Comparison of ENCODE assay signal across 12 cellular contexts in the genomic region with DNA sequence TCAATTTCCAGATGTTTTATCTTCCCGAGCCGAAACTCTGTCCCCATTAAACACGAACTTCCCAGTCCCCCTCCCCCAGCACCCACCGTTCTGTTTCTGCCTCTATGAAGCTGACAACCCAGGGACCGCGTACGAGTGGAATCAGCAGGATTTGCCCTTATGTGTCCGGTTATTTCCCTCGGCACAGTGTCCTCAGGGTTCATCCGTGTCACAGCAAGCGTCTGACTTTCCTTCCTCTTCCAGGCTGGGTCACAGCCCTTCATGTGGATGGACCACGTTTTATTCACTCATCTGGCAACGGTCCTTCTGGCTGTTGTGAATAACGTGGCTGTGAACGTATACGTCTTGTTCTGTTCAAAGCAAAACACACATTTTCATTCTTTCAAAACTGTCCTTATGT. TPM values are rescaled to one million over a fixed set of nuclear protein-coding genes. Genes with fewer than 3 reads are reported as not detected.
DNase-seq lines count a peak whose midpoint lies in the region; ATAC-seq and TF ChIP-seq lines count a peak whose summit lies in the region.
"Had no signal": no experiment of that assay in that cellular context is flagged by ENCODE, and none has a peak within 500 bp of the region (broad histone marks: within the 10 kb centered on the region; RNA-seq: fewer than 3 reads in every experiment).

No MANE protein-coding gene starts in this region.

- H3K9ac ChIP-seq in skeletal muscle satellite cell (ENCODE audit: low read depth, low read length): peak overlapping the region; percentile 85

- H3K4me1 ChIP-seq in adrenal gland (replicated peaks in 1 of 2): peaks cover 0 to 17% of the 10 kb centered on the region in 2 donors
- peaks cover 0 to 30% of the 10 kb centered on the region in 2 donors for H3K4me1 ChIP-seq in right atrium auricular region
- H3K4me1 ChIP-seq in skeletal muscle satellite cell (ENCODE audit: control insufficient read depth, insufficient read depth, low read length): peaks cover 40% of the 10 kb centered on the region

- no peak for TF ChIP-seq POLR2A in adrenal gland (IDR thresholded peaks at IDR 0.05)

- TF ChIP-seq CTCF in adrenal gland (IDR thresholded peaks at IDR 0.05) (no peak), right atrium auricular region (IDR thresholded peaks at IDR 0.05) (no peak)

- no peak overlapping the region for H3K4me3 ChIP-seq in adrenal gland
- no peak overlapping the region for H3K4me3 ChIP-seq in right atrium auricular region
- peak overlapping the region; percentile 67 for H3K4me3 ChIP-seq in skeletal muscle satellite cell (ENCODE audit: low read length)

- H3K36me3 ChIP-seq in adrenal gland (replicated peaks in 1 of 2): no peaks in the 10 kb centered on the region
- no peaks in the 10 kb centered on the region for H3K36me3 ChIP-seq in right atrium auricular region
- no peaks in the 10 kb centered on the region for H3K36me3 ChIP-seq in skeletal muscle satellite cell (ENCODE audit: insufficient read depth, low read length)
- H3K36me3 ChIP-seq: spleen had no signal

- H3K27me3 ChIP-seq in adrenal gland: no peaks in the 10 kb centered on the region
- H3K27me3 ChIP-seq in right atrium auricular region: no peaks in the 10 kb centered on the region
- no peaks in the 10 kb centered on the region for H3K27me3 ChIP-seq in skeletal muscle satellite cell (ENCODE audit: control insufficient read depth, insufficient read depth, low read length)

- ATAC-seq in GM18517 (IDR thresholded peaks at IDR 0.05; ENCODE audit: unreplicated experiment): no peak
- no peak for ATAC-seq in HG02798 (IDR thresholded peaks at IDR 0.05; ENCODE audit: poor library complexity, unreplicated experiment)

- 45 to 59% (median 49%) methylated on average over 16 of the region's 16 CpGs for WGBS in adrenal gland, 4 donors

- H3K4me2 ChIP-seq in skeletal muscle satellite cell (ENCODE audit: low read length): peak overlapping the region; percentile 86

- intact Hi-C loops in adrenal gland (cut with DNase I): no loop called here

- H3K9me3 ChIP-seq in adrenal gland (replicated peaks in 1 of 3) (no peaks in the 10 kb centered on the region), right atrium auricular region (no peaks in the 10 kb centered on the region), skeletal muscle satellite cell (replicated peaks; ENCODE audit: low read length) (no peaks in the 10 kb centered on the region)
- H3K9me3 ChIP-seq: spleen had no signal

- DNase-seq in EL (peak; percentile 28), adrenal gland (peak in 4 of 7 donors; percentile 41 to 80 (median 58)), right atrium auricular region (ENCODE audit: low spot score) (no peak), DMS114 treated with DMSO at 0.1 percent for 48 hours (lab: John Stamatoyannopoulos, UW; ENCODE audit: unreplicated experiment) (no peak), glomerular visceral epithelial cell (ENCODE audit: extremely low spot score) (no peak)
- DNase-seq: activated CD8-positive, alpha-beta memory T cell treated with anti-CD3 and anti-CD28 coated beads, Interleukin-2, amount 50 U/mL, for 48 hours; effector memory CD4-positive, alpha-beta T cell; spleen had no signal

- H3K27ac ChIP-seq in adrenal gland (peak overlapping the region in 2 of 5 donors; percentile 68 to 88), right atrium auricular region (peak overlapping the region; percentile 69 to 85)
- H3K27ac ChIP-seq: C4-2B had no signal

RNA-seq across cellular contexts. Expression of a gene that starts 31.3 kb away (rescaled TPM):
- total RNA-seq in adrenal gland (10 to 100 TPM; 18.3 to 72.7 (median 32.5) TPM), right atrium auricular region (100 to 1,000 TPM in 1 of 2 donors, 10 to 100 TPM in 1; 62.9 to 104 TPM)
- 10 to 100 TPM in 2 of 3 donors, 1 to 10 TPM in 1; 1.9 to 50.8 (median 13.0) TPM for polyA plus RNA-seq in adrenal gland
- 108 and 144 TPM in 2 replicates for total RNA-seq in skeletal muscle satellite cell (2012; rRNA removed)

Comparison
In these comparisons a context has a peak if more than half of its experiments do, and no peak if none do; other contexts are left out.
1. DNase-seq: peak in EL (single experiment) and adrenal gland (4 of 7); none in right atrium auricular region (single experiment), DMS114 treated with DMSO at 0.1 percent for 48 hours (single experiment) and glomerular visceral epithelial cell (single experiment).